Comparison of ENCODE assay signal across 1 cellular context in genomic region chr22:50274311-50274710, GRCh38.
TF ChIP-seq lines count a peak whose summit lies in the region.

No MANE protein-coding gene starts in this region.

TF ChIP-seq in H1, 55 proteins besides CTCF, POLR2A, EP300 and RAD21:
- TF ChIP-seq USF2 (IDR thresholded peaks at IDR 0.05; ENCODE audit: low read length): no peak
- no peak for TF ChIP-seq SP1 (IDR thresholded peaks at IDR 0.05; ENCODE audit: low read depth, low read length)
- TF ChIP-seq RBBP5 (IDR thresholded peaks at IDR 0.05; ENCODE audit: borderline replicate concordance, low read depth, low read length): no peak
- TF ChIP-seq CBX8 (IDR thresholded peaks at IDR 0.05; ENCODE audit: borderline replicate concordance, low read depth, low read length): no peak
- no peak for TF ChIP-seq EZH2 (IDR thresholded peaks at IDR 0.05; ENCODE audit: low read depth, low read length, severe bottlenecking)
- TF ChIP-seq NANOG (IDR thresholded peaks at IDR 0.05; ENCODE audit: insufficient read depth, low read depth, low read length, poor library complexity, severe bottlenecking): no peak
- TF ChIP-seq TCF12 (IDR thresholded peaks at IDR 0.05; ENCODE audit: low read depth, low read length): no peak
- TF ChIP-seq RFX5 (IDR thresholded peaks at IDR 0.05; ENCODE audit: borderline replicate concordance, low read depth, low read length): no peak
- TF ChIP-seq RXRA (IDR thresholded peaks at IDR 0.05; ENCODE audit: insufficient read depth, low read depth, low read length): no peak
- TF ChIP-seq, protein P1, sequence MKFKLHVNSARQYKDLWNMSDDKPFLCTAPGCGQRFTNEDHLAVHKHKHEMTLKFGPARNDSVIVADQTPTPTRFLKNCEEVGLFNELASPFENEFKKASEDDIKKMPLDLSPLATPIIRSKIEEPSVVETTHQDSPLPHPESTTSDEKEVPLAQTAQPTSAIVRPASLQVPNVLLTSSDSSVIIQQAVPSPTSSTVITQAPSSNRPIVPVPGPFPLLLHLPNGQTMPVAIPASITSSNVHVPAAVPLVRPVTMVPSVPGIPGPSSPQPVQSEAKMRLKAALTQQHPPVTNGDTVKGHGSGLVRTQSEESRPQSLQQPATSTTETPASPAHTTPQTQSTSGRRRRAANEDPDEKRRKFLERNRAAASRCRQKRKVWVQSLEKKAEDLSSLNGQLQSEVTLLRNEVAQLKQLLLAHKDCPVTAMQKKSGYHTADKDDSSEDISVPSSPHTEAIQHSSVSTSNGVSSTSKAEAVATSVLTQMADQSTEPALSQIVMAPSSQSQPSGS (IDR thresholded peaks at IDR 0.05; ENCODE audit: low read length): no peak
- TF ChIP-seq KDM4A (IDR thresholded peaks at IDR 0.05; ENCODE audit: low read depth, low read length, severe bottlenecking): no peak
- no peak for TF ChIP-seq TAF7 (optimal IDR thresholded peaks at IDR 0.05; ENCODE audit: borderline replicate concordance, low read depth, low read length)
- no peak for TF ChIP-seq SP4 (IDR thresholded peaks at IDR 0.05; ENCODE audit: low read length)
- TF ChIP-seq JUND (IDR thresholded peaks at IDR 0.05; ENCODE audit: low read length): no peak
- no peak for TF ChIP-seq CHD7 (IDR thresholded peaks at IDR 0.05; ENCODE audit: insufficient replicate concordance, low read length)
- TF ChIP-seq BCL11A (IDR thresholded peaks at IDR 0.05; ENCODE audit: low read depth in 2 of 2, low read length in 2 of 2): no peak
